ENCODE assay signal across 9 cellular contexts in the genomic region with DNA sequence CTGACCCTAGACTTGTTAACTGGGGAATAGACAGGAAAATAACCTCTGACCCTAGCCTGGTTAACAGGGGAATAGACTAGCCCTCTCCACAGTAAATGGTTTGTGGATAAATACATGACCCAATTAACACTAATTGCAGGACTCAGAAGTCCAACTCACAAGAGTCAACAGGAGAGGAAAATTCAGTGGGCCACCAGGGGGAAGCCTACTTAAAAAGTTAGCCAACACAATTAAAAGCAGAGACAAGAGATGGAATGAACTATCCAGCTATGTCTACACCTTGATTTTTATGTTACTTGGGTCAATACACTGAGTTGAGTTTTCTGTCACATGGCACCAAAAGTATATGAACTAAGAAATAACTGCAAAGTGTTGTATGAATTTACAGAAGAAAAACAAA.
DNase-seq lines count a peak whose midpoint lies in the region; ATAC-seq, FAIRE-seq and TF ChIP-seq lines count a peak whose summit lies in the region.
"Had no signal": no experiment of that assay in that cellular context is flagged by ENCODE, and none has a peak within 500 bp of the region (broad histone marks: within the 10 kb centered on the region; RNA-seq: fewer than 3 reads in every experiment).

No MANE protein-coding gene starts in this region.

- H3K9me3 ChIP-seq in T-helper 17 cell (ENCODE audit: control insufficient read depth, low read length, poor library complexity, severe bottlenecking), result no peaks in the 10 kb centered on the region
- no peaks in the 10 kb centered on the region for H3K9me3 ChIP-seq in transverse colon

- TF ChIP-seq EP300 in transverse colon (IDR thresholded peaks at IDR 0.05; ENCODE audit: low read depth), result no peak

- TF ChIP-seq CTCF in GM10266 (IDR thresholded peaks at IDR 0.05; ENCODE audit: control insufficient read depth, insufficient read depth, low read depth, missing control alignments), result peak; percentile 46
- peak; percentile 43 for TF ChIP-seq CTCF in bronchial epithelial cell (IDR thresholded peaks at IDR 0.05; ENCODE audit: insufficient read depth, low read length, severe bottlenecking)
- peak in 4 of 5 experiments; percentile 24 to 38 (median 33) for TF ChIP-seq CTCF in transverse colon (IDR thresholded peaks at IDR 0.05)

- intact Hi-C loops in transverse colon (cut with DNase I; ENCODE audit: low total_unique reads), result no loop called here

- ATAC-seq in HG02642 (IDR thresholded peaks at IDR 0.05; ENCODE audit: poor library complexity, unreplicated experiment) (peak; percentile 69), T-helper 17 cell (peak; percentile 48)

- H3K27ac ChIP-seq in transverse colon, result no peak overlapping the region
- H3K27ac ChIP-seq: SK-N-MC had no signal

- H3K4me3 Mint-ChIP-seq in T-helper 17 cell, result peak overlapping the region; percentile 19

- H3K4me1 Mint-ChIP-seq in T-helper 17 cell, result peaks cover 20% of the 10 kb centered on the region

- H3K27me3 Mint-ChIP-seq in T-helper 17 cell, result no peaks in the 10 kb centered on the region

- DNase-seq in GM10266 (ENCODE audit: extremely low spot score), result no peak
- peak; percentile 21 to 35 (median 30) for DNase-seq in T-helper 17 cell
- peak; percentile 53 for DNase-seq in bronchial epithelial cell (ENCODE audit: low read depth)
- peak; percentile 38 for DNase-seq in mucosa of gallbladder (ENCODE audit: low spot score)
- peak; percentile 57 for DNase-seq in transverse colon
- no peak for DNase-seq in midbrain (lab: John Stamatoyannopoulos, UW)
- DNase-seq in HK-2 (ENCODE audit: unreplicated experiment), result no peak

- in situ Hi-C loops in transverse colon (cut with MboI; ENCODE audit: low pct_ligation_motif_present in 1 of 4, low pct_unique_long_range_greater_than_20kb in 1 of 4, low sequenced_read_pairs in 3 of 4), result loop anchor here in 1 of 4 donors (10.0 kb wide), 1 partner anchor 167 kb away; no protein-coding TSS in a partner anchor

- no peak for FAIRE-seq in bronchial epithelial cell (lab: Jason Lieb, UNC)

- no peaks in the 10 kb centered on the region for H3K36me3 ChIP-seq in bronchial epithelial cell (ENCODE audit: control insufficient read depth, insufficient read depth, low read length)
- H3K36me3 ChIP-seq in transverse colon, result no peaks in the 10 kb centered on the region

- no peaks in the 10 kb centered on the region for H3K27me3 ChIP-seq in bronchial epithelial cell (ENCODE audit: control insufficient read depth, insufficient read depth, low read length)
- H3K27me3 ChIP-seq in transverse colon, result no peaks in the 10 kb centered on the region

- no peak for TF ChIP-seq POLR2A in transverse colon (IDR thresholded peaks at IDR 0.05)

- H3K4me3 ChIP-seq in bronchial epithelial cell (ENCODE audit: low read depth, low read length), result no peak overlapping the region
- H3K4me3 ChIP-seq in transverse colon, result no peak overlapping the region
- H3K4me3 ChIP-seq: SK-N-MC had no signal

- peaks cover 0 to 15% (median 0%) of the 10 kb centered on the region in 4 donors for H3K4me1 ChIP-seq in transverse colon

- H3K36me3 Mint-ChIP-seq in T-helper 17 cell (ENCODE audit: low read depth), result no peaks in the 10 kb centered on the region

- H3K27ac Mint-ChIP-seq in T-helper 17 cell, result no peak overlapping the region

Comparison
In these comparisons a context has a peak if more than half of its experiments do, and no peak if none do; other contexts are left out.
1. DNase-seq: peak in T-helper 17 cell (3 of 3), bronchial epithelial cell (single experiment), mucosa of gallbladder (single experiment) and transverse colon (single experiment); none in GM10266 (single experiment), midbrain (single experiment) and HK-2 (single experiment).
2. Peak in every context shown above with its lines, with median percentiles within 50 percentile points of each other: CTCF ChIP-seq.